11 cellular contexts compared by ENCODE assay signal in genomic region chr1:1429671-1430073, GRCh38. TPM values are rescaled to one million over a fixed set of nuclear protein-coding genes. Genes with fewer than 3 reads are reported as not detected.
DNase-seq lines count a peak whose midpoint lies in the region; ATAC-seq, FAIRE-seq and TF ChIP-seq lines count a peak whose summit lies in the region.
"Had no signal": no experiment of that assay in that cellular context is flagged by ENCODE, and none has a peak within 500 bp of the region (broad histone marks: within the 10 kb centered on the region; RNA-seq: fewer than 3 reads in every experiment).

No MANE protein-coding gene starts in this region.

- H2BK15ac ChIP-seq in IMR-90 (ENCODE audit: low read depth, low read length) = no peak overlapping the region; the same call in 2 of the 3 replicates

- H3F3A ChIP-seq in smooth muscle cell (ENCODE audit: low read depth) = peaks cover 29% of the 10 kb centered on the region

- H3K4me2 ChIP-seq in IMR-90 (ENCODE audit: low read depth, low read length) = no peak overlapping the region
- peak overlapping the region; percentile 97 for H3K4me2 ChIP-seq in smooth muscle cell

- H3K23ac ChIP-seq in IMR-90 (ENCODE audit: low read depth, low read length) = no peak overlapping the region

- H3K18ac ChIP-seq in IMR-90 (ENCODE audit: low read depth, low read length) = no peak overlapping the region

- 0 out of 2 replicates have a peak, but pooled peaks cover under 1% of the 10 kb centered on the region for H3K9me1 ChIP-seq in IMR-90 (ENCODE audit: insufficient read depth, low read length)

- FAIRE-seq in H54 (lab: Jason Lieb, UNC) = no peak
- FAIRE-seq: GM18507 had no signal

- H2AK9ac ChIP-seq in IMR-90 (replicated peaks; ENCODE audit: low read depth, low read length, poor library complexity) = no peak overlapping the region

- TF ChIP-seq RAD21 in IMR-90 (IDR thresholded peaks at IDR 0.05; ENCODE audit: low read length) = no peak

- peak overlapping the region; percentile 51 for H2AFZ ChIP-seq in IMR-90 (replicated peaks; ENCODE audit: low read length, poor library complexity)
- H2AFZ ChIP-seq in smooth muscle cell (ENCODE audit: low read depth) = no peak overlapping the region

- 0 out of 2 replicates have a peak overlapping the region, but pooled peaks have one; percentile 21 for H3K4ac ChIP-seq in IMR-90 (ENCODE audit: low read depth, low read length)

- H3K36me3 ChIP-seq in IMR-90 (ENCODE audit: control insufficient read depth, insufficient read depth, low read length) = no peaks in the 10 kb centered on the region
- no peaks in the 10 kb centered on the region for H3K36me3 ChIP-seq in left lung
- H3K36me3 ChIP-seq in smooth muscle cell (ENCODE audit: low read depth) = no peaks in the 10 kb centered on the region

- no peaks in the 10 kb centered on the region for H3K9me3 Mint-ChIP-seq in activated CD4-positive, alpha-beta memory T cell treated with anti-CD3 and anti-CD28 coated beads for 36 hours
- H3K9me3 Mint-ChIP-seq: activated naive CD4-positive, alpha-beta T cell treated with anti-CD3 and anti-CD28 coated beads for 36 hours had no signal

- H3K27ac ChIP-seq in IMR-90 (ENCODE audit: insufficient read depth, low read length) = no peak overlapping the region
- H3K27ac ChIP-seq in left lung = peak overlapping the region; percentile 84 to 91
- H3K27ac ChIP-seq in smooth muscle cell (ENCODE audit: low read depth) = peak overlapping the region; percentile 89

- H3K56ac ChIP-seq in IMR-90 (ENCODE audit: extremely low read depth, insufficient read depth, low read length) = no peak overlapping the region

- no peak overlapping the region for H3K4me3 Mint-ChIP-seq in activated CD4-positive, alpha-beta memory T cell treated with anti-CD3 and anti-CD28 coated beads for 36 hours
- H3K4me3 Mint-ChIP-seq: activated naive CD4-positive, alpha-beta T cell treated with anti-CD3 and anti-CD28 coated beads for 36 hours had no signal

- no peak overlapping the region for H3K27ac Mint-ChIP-seq in activated CD4-positive, alpha-beta memory T cell treated with anti-CD3 and anti-CD28 coated beads for 36 hours
- H3K27ac Mint-ChIP-seq: activated naive CD4-positive, alpha-beta T cell treated with anti-CD3 and anti-CD28 coated beads for 36 hours had no signal

- 50% methylated on average over 1 of the region's 6 CpGs; no CpG with 5 or more reads in 1 of the 2 experiments for WGBS in IMR-90 (ENCODE audit: extremely low coverage in 2 of 2, insufficient read length in 1 of 2), 2 experiments
- WGBS in smooth muscle cell (ENCODE audit: low lambda C conversion rate) = 67% methylated on average over 6 of the region's 6 CpGs

- 0 out of 2 replicates have a peak overlapping the region, but pooled peaks have one; percentile 16 for H4K5ac ChIP-seq in IMR-90 (ENCODE audit: low read depth, low read length)

- POLR2A ChIA-PET in IMR-90 (lab: Charles Lee; ENCODE audit: unreplicated experiment) = no interaction called here
- POLR2A ChIA-PET in activated CD4-positive, alpha-beta memory T cell treated with anti-CD3 and anti-CD28 coated beads for 36 hours (lab: Charles Lee) = no interaction called here

- no peak for TF ChIP-seq CTCF in IMR-90 (conservative IDR thresholded peaks at IDR 0.05; ENCODE audit: low read depth, low read length)
- TF ChIP-seq CTCF in choroid plexus epithelial cell (conservative IDR thresholded peaks at IDR 0.05; ENCODE audit: low read depth, low read length) = no peak
- no peak for TF ChIP-seq CTCF in left lung (IDR thresholded peaks at IDR 0.05)
- TF ChIP-seq CTCF in smooth muscle cell (IDR thresholded peaks at IDR 0.05; ENCODE audit: borderline replicate concordance, insufficient read depth, poor library complexity, severe bottlenecking) = no peak

- no peaks in the 10 kb centered on the region for H3K79me2 ChIP-seq in smooth muscle cell (ENCODE audit: low read depth)

- H4K91ac ChIP-seq in IMR-90 (ENCODE audit: insufficient read depth, low read depth, low read length) = no peak overlapping the region

- H3K36me3 Mint-ChIP-seq in activated CD4-positive, alpha-beta memory T cell treated with anti-CD3 and anti-CD28 coated beads for 36 hours = no peaks in the 10 kb centered on the region

- H3K9ac ChIP-seq in IMR-90 (ENCODE audit: low read depth, low read length) (no peak overlapping the region), smooth muscle cell (ENCODE audit: low read depth) (no peak overlapping the region)

- H2AK5ac ChIP-seq in IMR-90 (ENCODE audit: low read depth, low read length) = peak overlapping the region; percentile 1; the same call in 1 of the 2 replicates

- CTCF ChIA-PET in IMR-90 (lab: Yijun Ruan, JAX) = interaction anchor here (1.0 kb wide), 1 partner anchor 55 kb away, joined by 3 read pairs; the partner anchor contains the start of gene AURKAIP1
- CTCF ChIA-PET in activated CD4-positive, alpha-beta memory T cell treated with anti-CD3 and anti-CD28 coated beads for 36 hours (lab: Charles Lee) = interaction anchor here (3.1 kb wide), 1 partner anchor 11 kb away, joined by 10 read pairs; no protein-coding TSS in a partner anchor

- H2BK120ac ChIP-seq in IMR-90 (ENCODE audit: low read depth, low read length) = no peak overlapping the region

- DNase-seq in IMR-90 (peak; percentile 27), choroid plexus epithelial cell (ENCODE audit: low read depth) (peak; percentile 59), left lung (peak in 1 of 2 donors; percentile 24), smooth muscle cell (lab: John Stamatoyannopoulos, UW; ENCODE audit: unreplicated experiment) (no peak), pons (ENCODE audit: low spot score) (no peak), mesenteric fat pad (ENCODE audit: low spot score) (no peak), H54 (ENCODE audit: insufficient read length, low spot score) (no peak)
- no peak for DNase-seq in activated CD4-positive, alpha-beta memory T cell treated with anti-CD3 and anti-CD28 coated beads for 36 hours
- DNase-seq: activated naive CD4-positive, alpha-beta T cell treated with anti-CD3 and anti-CD28 coated beads for 36 hours; stimulated activated CD4-positive, alpha-beta T cell treated with anti-CD3 and anti-CD28 coated beads, Interleukin-2, amount 100 ng/mL, for 24 hours had no signal

- H4K20me1 ChIP-seq in IMR-90 (ENCODE audit: insufficient read depth, low read length) = no peaks in the 10 kb centered on the region
- H4K20me1 ChIP-seq in smooth muscle cell (ENCODE audit: low read depth) = no peaks in the 10 kb centered on the region

- no peak overlapping the region for H3K14ac ChIP-seq in IMR-90 (replicated peaks; ENCODE audit: low read depth, low read length)

- H3K9me3 ChIP-seq in IMR-90 (ENCODE audit: control insufficient read depth, insufficient read depth, low read length) = no peaks in the 10 kb centered on the region
- no peaks in the 10 kb centered on the region for H3K9me3 ChIP-seq in left lung
- H3K9me3 ChIP-seq in smooth muscle cell (replicated peaks; ENCODE audit: low read depth) = no peaks in the 10 kb centered on the region

- no peak overlapping the region for H3K4me3 ChIP-seq in IMR-90 (ENCODE audit: insufficient read depth, low read depth, low read length)
- no peak overlapping the region for H3K4me3 ChIP-seq in choroid plexus epithelial cell (ENCODE audit: low read depth, low read length)
- no peak overlapping the region for H3K4me3 ChIP-seq in left lung
- H3K4me3 ChIP-seq in smooth muscle cell = no peak overlapping the region

- H3K4me1 ChIP-seq in IMR-90 (ENCODE audit: control insufficient read depth, insufficient read depth, low read length) = peaks cover 20% of the 10 kb centered on the region
- H3K4me1 ChIP-seq in left lung = peaks cover 36 to 58% of the 10 kb centered on the region in 2 donors
- peaks cover 55% of the 10 kb centered on the region for H3K4me1 ChIP-seq in smooth muscle cell (ENCODE audit: low read depth)

- dilution Hi-C loops in IMR-90 (cut with HindIII; ENCODE audit: low sequenced_read_pairs, unreplicated experiment) = no loop called here

- BruUV-seq in IMR-90 (replicated peaks; lab: Mats Ljungman, UMichigan) = no TSS peak

- TF ChIP-seq POLR2A in IMR-90 (IDR thresholded peaks at IDR 0.05; ENCODE audit: low read depth, low read length) (no peak), H54 (IDR thresholded peaks at IDR 0.05; ENCODE audit: low read depth, low read length) (no peak)

- no peaks in the 10 kb centered on the region for H3K27me3 ChIP-seq in IMR-90 (ENCODE audit: control insufficient read depth, insufficient read depth, low read length)
- H3K27me3 ChIP-seq in left lung = peaks cover 0 to 78% of the 10 kb centered on the region in 2 donors
- no peaks in the 10 kb centered on the region for H3K27me3 ChIP-seq in smooth muscle cell (ENCODE audit: low read depth)

- H3K27me3 Mint-ChIP-seq in activated CD4-positive, alpha-beta memory T cell treated with anti-CD3 and anti-CD28 coated beads for 36 hours = peaks cover 25% of the 10 kb centered on the region

- H2BK5ac ChIP-seq in IMR-90 (ENCODE audit: low read depth, low read length, poor library complexity, severe bottlenecking) = no peak overlapping the region

- no peaks in the 10 kb centered on the region for H3K79me1 ChIP-seq in IMR-90 (ENCODE audit: low read depth in 1 of 2, low read length in 2 of 2)

- in situ Hi-C loops in IMR-90 (cut with MboI; ENCODE audit: low sequenced_read_pairs) = no loop called here

- H2BK20ac ChIP-seq in IMR-90 (ENCODE audit: low read depth, low read length) = no peak overlapping the region

- peak overlapping the region in 1 of 2 experiments; percentile 73; a peak in 2 of 4 replicates for H4K8ac ChIP-seq in IMR-90 (ENCODE audit: low read depth in 2 of 2, low read length in 2 of 2)

- intact Hi-C loops in IMR-90 (cut with micrococcal nuclease) = no loop called here
- intact Hi-C loops in left lung (cut with DNase I) = no loop called here
- intact Hi-C loops in activated CD4-positive, alpha-beta memory T cell treated with anti-CD3 and anti-CD28 coated beads for 36 hours (cut with micrococcal nuclease) = no loop called here

- peaks cover 8% of the 10 kb centered on the region for H3K4me1 Mint-ChIP-seq in activated CD4-positive, alpha-beta memory T cell treated with anti-CD3 and anti-CD28 coated beads for 36 hours (ENCODE audit: low read depth)

- ATAC-seq in IMR-90 (ENCODE audit: low read depth) = peak; percentile 22
- ATAC-seq in left lung = no peak

RNA-seq across cellular contexts. Expression of gene VWA1, which starts 5.8 kb away (rescaled TPM):
- total RNA-seq in IMR-90 (2012; rRNA removed) (0.83 and 1.1 TPM in 2 replicates), left lung (100 to 1,000 TPM; 113 to 147 TPM), smooth muscle cell (25.1 and 29.5 TPM in 2 replicates), mesenteric fat pad (41.1 TPM)
- polyA plus RNA-seq in IMR-90 (2012; rRNA removed) (6.1 and 9.2 TPM in 2 replicates), smooth muscle cell (79.2 and 156 TPM in 2 replicates)
- 6.9 and 16.6 TPM in 2 replicates for polyA plus RNA-seq in IMR-90 (2012; cell fraction: cytosol; rRNA removed)
- polyA plus RNA-seq in IMR-90 (2012; cell fraction: nucleus; rRNA removed; ENCODE audit: low replicate concordance) = 5.7 and 10.7 TPM in 2 replicates
- under 1 TPM; 0.69 to 0.92 TPM for total RNA-seq in activated CD4-positive, alpha-beta memory T cell treated with anti-CD3 and anti-CD28 coated beads for 36 hours

RNA-seq across cellular contexts. Expression of gene ANKRD65, which starts 8.6 kb away (rescaled TPM):
- under 0.01 TPM in 1 of 2 replicates, not detected in the other for total RNA-seq in IMR-90 (2012; rRNA removed)
- polyA plus RNA-seq in IMR-90 (2012; rRNA removed) = 0.09 and 0.11 TPM in 2 replicates
- polyA plus RNA-seq in IMR-90 (2012; cell fraction: cytosol; rRNA removed) = 0.03 and 0.10 TPM in 2 replicates
- polyA plus RNA-seq in IMR-90 (2012; cell fraction: nucleus; rRNA removed; ENCODE audit: low replicate concordance) = 0.17 and 0.24 TPM in 2 replicates
- total RNA-seq in left lung = 10 to 100 TPM; 18.4 to 35.2 TPM
- total RNA-seq in smooth muscle cell = 5.3 and 10.1 TPM in 2 replicates
- polyA plus RNA-seq in smooth muscle cell = 6.1 and 30.1 TPM in 2 replicates
- total RNA-seq in mesenteric fat pad = 4.1 TPM
- not detected for total RNA-seq in activated CD4-positive, alpha-beta memory T cell treated with anti-CD3 and anti-CD28 coated beads for 36 hours
- total RNA-seq: activated naive CD4-positive, alpha-beta T cell treated with anti-CD3 and anti-CD28 coated beads for 36 hours had no signal

RNA-seq across cellular contexts. Expression of gene ATAD3C, which starts 19.8 kb away (rescaled TPM):
- not detected in 2 replicates for total RNA-seq in IMR-90 (2012; rRNA removed)
- polyA plus RNA-seq in IMR-90 (2012; rRNA removed) = not detected in 2 replicates
- not detected in 2 replicates for polyA plus RNA-seq in IMR-90 (2012; cell fraction: cytosol; rRNA removed)
- polyA plus RNA-seq in IMR-90 (2012; cell fraction: nucleus; rRNA removed; ENCODE audit: low replicate concordance) = 0.16 and 0.21 TPM in 2 replicates
- 10 to 100 TPM in 1 of 2 donors, 1 to 10 TPM in 1; 9.9 to 14.9 TPM for total RNA-seq in left lung
- total RNA-seq in smooth muscle cell = 0.09 and 0.40 TPM in 2 replicates
- 0.86 and 2.6 TPM in 2 replicates for polyA plus RNA-seq in smooth muscle cell
- total RNA-seq in mesenteric fat pad = 0.51 TPM
- 1 to 10 TPM; 1.2 to 1.7 TPM for total RNA-seq in activated CD4-positive, alpha-beta memory T cell treated with anti-CD3 and anti-CD28 coated beads for 36 hours

RNA-seq across cellular contexts. Expression of gene MRPL20, which starts 22.6 kb away (rescaled TPM):
- total RNA-seq in IMR-90 (2012; rRNA removed) (141 and 149 TPM in 2 replicates), left lung (100 to 1,000 TPM in 1 of 2 donors, 10 to 100 TPM in 1; 69.5 to 103 TPM), smooth muscle cell (99.0 and 99.6 TPM in 2 replicates), mesenteric fat pad (122 TPM)
- polyA plus RNA-seq in IMR-90 (2012; rRNA removed) (157 and 172 TPM in 2 replicates), smooth muscle cell (147 and 161 TPM in 2 replicates)
- polyA plus RNA-seq in IMR-90 (2012; cell fraction: cytosol; rRNA removed) = 121 and 215 TPM in 2 replicates
- 86.1 and 87.0 TPM in 2 replicates for polyA plus RNA-seq in IMR-90 (2012; cell fraction: nucleus; rRNA removed; ENCODE audit: low replicate concordance)
- total RNA-seq in activated CD4-positive, alpha-beta memory T cell treated with anti-CD3 and anti-CD28 coated beads for 36 hours = 100 to 1,000 TPM; 122 to 123 TPM

RNA-seq across cellular contexts. Expression of gene CCNL2, which starts 30.5 kb away (rescaled TPM):
- 53.9 and 61.1 TPM in 2 replicates for total RNA-seq in IMR-90 (2012; rRNA removed)
- 209 and 239 TPM in 2 replicates for polyA plus RNA-seq in IMR-90 (2012; rRNA removed)
- polyA plus RNA-seq in IMR-90 (2012; cell fraction: cytosol; rRNA removed) = 37.1 and 43.3 TPM in 2 replicates
- polyA plus RNA-seq in IMR-90 (2012; cell fraction: nucleus; rRNA removed; ENCODE audit: low replicate concordance) = 2,162 and 3,411 TPM in 2 replicates
- 100 to 1,000 TPM; 142 to 161 TPM for total RNA-seq in left lung
- 172 and 180 TPM in 2 replicates for total RNA-seq in smooth muscle cell
- polyA plus RNA-seq in smooth muscle cell = 144 and 226 TPM in 2 replicates
- total RNA-seq in mesenteric fat pad = 162 TPM
- 100 to 1,000 TPM in 1 of 2 experiments, 10 to 100 TPM in 1; 96.0 to 108 TPM for total RNA-seq in activated CD4-positive, alpha-beta memory T cell treated with anti-CD3 and anti-CD28 coated beads for 36 hours

Comparison
In these comparisons a context has a peak if more than half of its experiments do, and no peak if none do; other contexts are left out.
1. DNase-seq: peak in IMR-90 (single experiment) and choroid plexus epithelial cell (single experiment); none in smooth muscle cell (single experiment), pons (single experiment), mesenteric fat pad (single experiment), activated CD4-positive, alpha-beta memory T cell treated with anti-CD3 and anti-CD28 coated beads for 36 hours (single experiment) and H54 (single experiment).
2. RNA of gene VWA1, which starts 5.8 kb away (total RNA-seq): 113 to 147 TPM in left lung, 41.1 TPM in mesenteric fat pad (single experiment) and 25.1 to 29.5 TPM in smooth muscle cell; 0.83 to 1.1 TPM in IMR-90 and 0.69 to 0.92 TPM in activated CD4-positive, alpha-beta memory T cell treated with anti-CD3 and anti-CD28 coated beads for 36 hours; every median in the first group is over 10 times any median in the second.